13 cellular contexts compared by ENCODE assay signal in genomic region chr3:8421267-8421666, GRCh38.
A peak's percentile ranks its signal among the peaks of the same experiment; 100 is the strongest.
DNase-seq lines count a peak whose midpoint lies in the region; ATAC-seq, FAIRE-seq and TF ChIP-seq lines count a peak whose summit lies in the region.
"Had no signal": no experiment of that assay in that cellular context is flagged by ENCODE, and none has a peak within 500 bp of the region (broad histone marks: within the 10 kb centered on the region; RNA-seq: fewer than 3 reads in every experiment).

No MANE protein-coding gene starts in this region.

- no peak overlapping the region for H3K27ac ChIP-seq in GM23248
- no peak overlapping the region for H3K27ac ChIP-seq in PC-3 (ENCODE audit: low read length)
- H3K27ac ChIP-seq in endodermal cell (ENCODE audit: low read depth, low read length), result no peak overlapping the region
- H3K27ac ChIP-seq in CD4-positive, alpha-beta memory T cell (ENCODE audit: low read depth, low read length), result no peak overlapping the region
- H3K27ac ChIP-seq: KMS-11, skin epidermis, thyroid gland had no signal

- POLR2A ChIA-PET in PC-3 (lab: Charles Lee; ENCODE audit: unreplicated experiment), result no interaction called here
- POLR2A ChIA-PET in CD4-positive, alpha-beta memory T cell (lab: Charles Lee; ENCODE audit: partially characterized antibody), result no interaction called here

- 81 to 88% methylated on average over 3 of the region's 3 CpGs for WGBS in GM23248 (ENCODE audit: low coverage in 1 of 2, low lambda C conversion rate in 2 of 2, missing lambda C conversion rate in 2 of 2), 2 experiments
- WGBS in endodermal cell (ENCODE audit: insufficient coverage in 1 of 2, insufficient read length in 1 of 2), 2 experiments, result 92 to 94% methylated on average over 2 to 3 of the region's 3 CpGs

- peaks cover 1% of the 10 kb centered on the region for H3K27me3 Mint-ChIP-seq in endodermal cell (ENCODE audit: insufficient read depth)
- H3K27me3 Mint-ChIP-seq in CD4-positive, alpha-beta memory T cell, result no peaks in the 10 kb centered on the region

- DNase-seq in D721Med (ENCODE audit: insufficient read length, low spot score), result no peak
- DNase-seq in GM23248, result peak; percentile 10
- DNase-seq in PC-3, result peak; percentile 20
- no peak for DNase-seq in endodermal cell
- no peak for DNase-seq in medulla oblongata (ENCODE audit: extremely low spot score)
- DNase-seq in CD4-positive, alpha-beta memory T cell, result no peak
- no peak for DNase-seq in glomerular visceral epithelial cell (ENCODE audit: extremely low spot score)
- DNase-seq: activated T-cell treated with anti-CD3 and anti-CD28 coated beads, Interleukin-2, amount 50 U/mL, for 48 hours; NCI-H2171 treated with DMSO at 0.1 percent for 48 hours; thyroid gland had no signal

- no peak overlapping the region; the same call in 1 of the 2 replicates for H2AFZ ChIP-seq in GM23248
- H2AFZ ChIP-seq in PC-3 (ENCODE audit: low read length), result no peak overlapping the region

- H3K36me3 ChIP-seq in GM23248 (ENCODE audit: low read depth), result no peaks in the 10 kb centered on the region
- peaks cover 3% of the 10 kb centered on the region; the same call in 1 of the 2 replicates for H3K36me3 ChIP-seq in PC-3 (ENCODE audit: low read depth, low read length)
- H3K36me3 ChIP-seq in endodermal cell (ENCODE audit: control insufficient read depth, insufficient read depth, low read length), result peaks cover 7% of the 10 kb centered on the region
- no peaks in the 10 kb centered on the region for H3K36me3 ChIP-seq in CD4-positive, alpha-beta memory T cell (ENCODE audit: insufficient read depth, low read length)
- H3K36me3 ChIP-seq: thyroid gland had no signal

- H4K20me1 ChIP-seq in GM23248 (ENCODE audit: insufficient read depth) (no peaks in the 10 kb centered on the region), PC-3 (ENCODE audit: low read length) (no peaks in the 10 kb centered on the region)

- H3K27me3 ChIP-seq in GM23248 (replicated peaks; ENCODE audit: insufficient read depth) (no peaks in the 10 kb centered on the region), PC-3 (ENCODE audit: low read length) (no peaks in the 10 kb centered on the region), endodermal cell (ENCODE audit: control insufficient read depth, insufficient read depth, low read length, poor library complexity, severe bottlenecking) (no peaks in the 10 kb centered on the region)
- H3K27me3 ChIP-seq in CD4-positive, alpha-beta memory T cell (ENCODE audit: insufficient read depth, low read length), result no peaks in the 10 kb centered on the region
- H3K27me3 ChIP-seq: thyroid gland had no signal

- H3K4me2 ChIP-seq in GM23248 (ENCODE audit: unreplicated experiment) (no peak overlapping the region), PC-3 (ENCODE audit: low read length) (no peak overlapping the region)
- H3K4me2 ChIP-seq: KMS-11 had no signal

- H3K9ac ChIP-seq in GM23248 (no peak overlapping the region), PC-3 (ENCODE audit: low read length) (no peak overlapping the region), endodermal cell (ENCODE audit: extremely low read depth, low read length, poor library complexity, severe bottlenecking) (no peak overlapping the region)
- H3K9ac ChIP-seq: KMS-11 had no signal

- ATAC-seq in PC-3, result peak; percentile 52; the same call in 1 of the 2 replicates

- TF ChIP-seq CTCF in D721Med (IDR thresholded peaks at IDR 0.05; ENCODE audit: insufficient read depth, missing control alignments) (peak; percentile 9), PC-3 (conservative IDR thresholded peaks at IDR 0.05; ENCODE audit: low read depth, low read length) (peak; percentile 44), endodermal cell (conservative IDR thresholded peaks at IDR 0.05) (peak; percentile 63)

- H3K79me2 ChIP-seq in GM23248 (ENCODE audit: insufficient read depth) (no peaks in the 10 kb centered on the region), PC-3 (ENCODE audit: low read length) (no peaks in the 10 kb centered on the region)

- H3K4me3 Mint-ChIP-seq in endodermal cell, result no peak overlapping the region
- H3K4me3 Mint-ChIP-seq in CD4-positive, alpha-beta memory T cell, result no peak overlapping the region

- no peaks in the 10 kb centered on the region for H3K9me2 ChIP-seq in GM23248 (ENCODE audit: insufficient read depth)
- no peaks in the 10 kb centered on the region for H3K9me2 ChIP-seq in PC-3 (replicated peaks; ENCODE audit: low read length)

- BruUV-seq in PC-3 (replicated peaks; lab: Mats Ljungman, UMichigan), result no TSS peak

- H3K4me1 Mint-ChIP-seq in endodermal cell, result no peaks in the 10 kb centered on the region
- peaks cover 6 to 10% (median 6%) of the 10 kb centered on the region in 4 donors for H3K4me1 Mint-ChIP-seq in CD4-positive, alpha-beta memory T cell

- intact Hi-C loops in PC-3 (cut with micrococcal nuclease), result loop anchor here (5.0 kb wide), 1 partner anchor 186 kb away; no protein-coding TSS in a partner anchor
- intact Hi-C loops in CD4-positive, alpha-beta memory T cell (cut with micrococcal nuclease), result no loop called here

- H3K36me3 Mint-ChIP-seq in endodermal cell (ENCODE audit: low read depth), result peaks cover 12% of the 10 kb centered on the region
- no peaks in the 10 kb centered on the region for H3K36me3 Mint-ChIP-seq in CD4-positive, alpha-beta memory T cell

- in situ Hi-C loops in GM23248 (cut with MboI), result no loop called here

- no peak overlapping the region for H3K27ac Mint-ChIP-seq in endodermal cell
- no peak overlapping the region for H3K27ac Mint-ChIP-seq in CD4-positive, alpha-beta memory T cell

- CTCF ChIA-PET in PC-3 (lab: Charles Lee), result no interaction called here
- CTCF ChIA-PET in CD4-positive, alpha-beta memory T cell (lab: Charles Lee; ENCODE audit: partially characterized antibody), result interaction anchor here (1.0 to 1.2 kb wide), 3 partner anchors 94 to 97 kb away, joined by 3 to 8 read pairs (median 4); no protein-coding TSS in a partner anchor

- H3K9me3 ChIP-seq in GM23248 (ENCODE audit: low read depth) (no peaks in the 10 kb centered on the region), PC-3 (ENCODE audit: low read length) (no peaks in the 10 kb centered on the region), endodermal cell (ENCODE audit: control insufficient read depth, low read length) (peaks cover 28% of the 10 kb centered on the region)
- H3K9me3 ChIP-seq in CD4-positive, alpha-beta memory T cell (ENCODE audit: control insufficient read depth in 1 of 2, low read length in 2 of 2), result no peaks in the 10 kb centered on the region
- H3K9me3 ChIP-seq: thyroid gland had no signal

- H3F3A ChIP-seq in GM23248 (ENCODE audit: insufficient read depth) (peaks cover 5% of the 10 kb centered on the region; the same call in 1 of the 2 replicates), PC-3 (ENCODE audit: low read length, unreplicated experiment) (no peaks in the 10 kb centered on the region)

- FAIRE-seq in D721Med (lab: Jason Lieb, UNC), result no peak
- FAIRE-seq: endothelial cell of umbilical vein had no signal

- H3K4me1 ChIP-seq in GM23248 (ENCODE audit: insufficient read depth) (peaks cover 11% of the 10 kb centered on the region), PC-3 (ENCODE audit: insufficient read depth, low read length) (no peaks in the 10 kb centered on the region), endodermal cell (ENCODE audit: control insufficient read depth, insufficient read depth, low read length) (no peaks in the 10 kb centered on the region)
- peaks cover 8% of the 10 kb centered on the region for H3K4me1 ChIP-seq in CD4-positive, alpha-beta memory T cell (ENCODE audit: insufficient read depth, low read length)
- H3K4me1 ChIP-seq: thyroid gland had no signal

- H3K4me3 ChIP-seq in GM23248 (no peak overlapping the region), PC-3 (ENCODE audit: low read length) (no peak overlapping the region), endodermal cell (ENCODE audit: low read length) (no peak overlapping the region)
- no peak overlapping the region for H3K4me3 ChIP-seq in CD4-positive, alpha-beta memory T cell (ENCODE audit: low read length in 2 of 2)
- H3K4me3 ChIP-seq: skin epidermis, thyroid gland had no signal

- peaks cover 22% of the 10 kb centered on the region for H3K9me3 Mint-ChIP-seq in endodermal cell
- peaks cover 0 to 5% (median 0%) of the 10 kb centered on the region in 8 donors for H3K9me3 Mint-ChIP-seq in CD4-positive, alpha-beta memory T cell

Comparison
In these comparisons a context has a peak if more than half of its experiments do, and no peak if none do; other contexts are left out.
1. DNase-seq: peak in GM23248 (single experiment) and PC-3 (single experiment); none in D721Med (single experiment), endodermal cell (single experiment), medulla oblongata (single experiment), CD4-positive, alpha-beta memory T cell (0 of 5) and glomerular visceral epithelial cell (single experiment).
2. CTCF ChIP-seq: peak in every context shown above with its lines; median percentile 63 in endodermal cell; 44 in PC-3; 9 in D721Med.